Comparison of ENCODE assay signal across 12 cellular contexts in the genomic region with DNA sequence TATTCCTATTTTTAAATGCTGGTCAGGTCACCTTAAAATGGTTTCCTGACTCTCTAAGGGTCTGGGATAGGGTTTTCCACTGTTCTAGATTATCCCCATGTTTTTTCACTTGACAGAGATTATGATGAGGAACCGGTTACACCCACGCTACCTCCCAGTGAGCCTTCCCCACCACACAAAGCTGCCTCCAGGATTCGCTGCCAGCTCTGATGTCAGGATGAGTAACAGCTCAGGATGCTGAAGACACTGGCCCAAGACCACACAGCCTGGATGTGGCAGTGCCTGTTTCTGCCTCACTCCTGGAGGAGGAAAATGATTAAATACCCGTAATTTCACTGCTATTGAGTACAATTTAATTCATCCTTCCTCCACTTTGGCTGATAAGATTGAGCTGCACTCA.
DNase-seq lines count a peak whose midpoint lies in the region; TF ChIP-seq lines count a peak whose summit lies in the region.
"Had no signal": no experiment of that assay in that cellular context is flagged by ENCODE, and none has a peak within 500 bp of the region (broad histone marks: within the 10 kb centered on the region; RNA-seq: fewer than 3 reads in every experiment).

No MANE protein-coding gene starts in this region.

- no peaks in the 10 kb centered on the region for H3K36me3 ChIP-seq in adipocyte (ENCODE audit: control insufficient read depth, insufficient read depth, low read length, severe bottlenecking)
- H3K36me3 ChIP-seq: uterus had no signal

- H3K9me3 ChIP-seq in adipocyte (ENCODE audit: control insufficient read depth, low read length), result no peaks in the 10 kb centered on the region
- H3K9me3 ChIP-seq: uterus had no signal

- H3K4me1 ChIP-seq in adipocyte (ENCODE audit: control insufficient read depth, insufficient read depth, low read length), result peaks cover 14% of the 10 kb centered on the region
- H3K4me1 ChIP-seq: uterus had no signal

- H3K9ac ChIP-seq in adipocyte (ENCODE audit: low read length), result no peak overlapping the region

- no peak for TF ChIP-seq CTCF in foreskin fibroblast (IDR thresholded peaks at IDR 0.05; ENCODE audit: low read depth, low read length)

- in situ Hi-C loops in ACHN (cut with HindIII; ENCODE audit: low pct_ligation_motif_present, low pct_unique_long_range_greater_than_20kb, low sequenced_read_pairs), result no loop called here

- peaks cover 10% of the 10 kb centered on the region for H3K27me3 ChIP-seq in adipocyte (replicated peaks; ENCODE audit: control insufficient read depth, insufficient read depth, low read length)
- H3K27me3 ChIP-seq: uterus had no signal

- H3K4me3 ChIP-seq in adipocyte (ENCODE audit: low read length), result no peak overlapping the region
- no peak overlapping the region for H3K4me3 ChIP-seq in foreskin fibroblast (ENCODE audit: low read depth in 1 of 2, low read length in 2 of 2)
- H3K4me3 ChIP-seq: uterus had no signal

- DNase-seq in ACHN (peak; percentile 29), HCEC 1CT (peak; percentile 84), adipocyte (ENCODE audit: low read depth) (peak; percentile 58), foreskin fibroblast (peak; percentile 88 to 92), DMS53 treated with DMSO at 0.1 percent for 48 hours (lab: John Stamatoyannopoulos, UW; ENCODE audit: unreplicated experiment) (no peak), KG1 (lab: John Stamatoyannopoulos, UW) (no peak), iPS-NIHi11 (ENCODE audit: low spot score) (no peak)
- no peak for DNase-seq in NK-92 treated with Interleukin-12 subunit alpha and Interleukin-12 subunit beta, amount 100 ng/mL, for 24 hours (lab: John Stamatoyannopoulos, UW)
- DNase-seq: activated CD4-positive, alpha-beta memory T cell treated with anti-CD3 and anti-CD28 coated beads, Interleukin-2, amount 10 ng/mL, durations not matched to agents 7 days and 5 days; activated effector memory CD4-positive, alpha-beta T cell treated with anti-CD3 and anti-CD28 coated beads, Interleukin-2, amount 50 U/mL, for 16 hours; NCI-H526; uterus had no signal

Comparison
In these comparisons a context has a peak if more than half of its experiments do, and no peak if none do; other contexts are left out.
1. DNase-seq: peak in ACHN (single experiment), HCEC 1CT (single experiment), adipocyte (single experiment) and foreskin fibroblast (2 of 2); none in DMS53 treated with DMSO at 0.1 percent for 48 hours (single experiment), NK-92 treated with Interleukin-12 subunit alpha and Interleukin-12 subunit beta, amount 100 ng/mL, for 24 hours (single experiment), KG1 (single experiment) and iPS-NIHi11 (single experiment).